1 cellular context compared by ENCODE assay signal in genomic region chr2:232524771-232525170, GRCh38.
TF ChIP-seq lines count a peak whose summit lies in the region.

No MANE protein-coding gene starts in this region.

TF ChIP-seq in GM23338, 12 proteins besides CTCF, POLR2A, EP300 and RAD21:
- no peak for TF ChIP-seq NANOG (IDR thresholded peaks at IDR 0.05; ENCODE audit: borderline replicate concordance)
- no peak for TF ChIP-seq STAT1 (IDR thresholded peaks at IDR 0.05; ENCODE audit: unreplicated experiment)
- no peak for TF ChIP-seq CREB1 (CRISPR knock-in tag; IDR thresholded peaks at IDR 0.05; ENCODE audit: low read depth)
- no peak for TF ChIP-seq EZH2 (IDR thresholded peaks at IDR 0.05; ENCODE audit: low read depth, unreplicated experiment)
